ENCODE assay signal across 1 cellular context in the genomic region with DNA sequence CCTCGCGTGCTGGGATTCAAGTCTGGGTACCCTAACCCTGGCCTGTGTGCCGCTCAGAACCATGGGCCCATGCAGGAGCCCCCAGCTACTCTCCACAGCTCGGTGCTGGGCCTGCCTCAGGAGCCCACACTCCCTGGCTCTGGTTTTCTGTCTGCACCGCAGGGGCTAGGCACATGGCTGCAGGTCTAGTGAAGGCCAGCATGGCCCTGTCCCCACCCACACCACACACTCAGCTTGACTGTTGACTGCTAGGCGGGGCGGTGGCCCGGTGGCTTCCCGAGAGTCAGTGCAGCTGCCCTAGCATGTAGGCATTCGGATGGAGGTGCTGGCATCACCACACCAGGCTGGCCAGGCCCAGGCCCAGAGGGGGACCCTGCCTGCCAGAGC.
TF ChIP-seq lines count a peak whose summit lies in the region.

No MANE protein-coding gene starts in this region.

TF ChIP-seq in K562, 482 proteins besides CTCF, POLR2A, EP300 and RAD21:
- TF ChIP-seq POLR2G (IDR thresholded peaks at IDR 0.05; ENCODE audit: low read depth, low read length), result peak; percentile 0; the same call in 1 of the 2 replicates
- TF ChIP-seq RFX5 (IDR thresholded peaks at IDR 0.05; ENCODE audit: low read depth, low read length), result no peak
